ENCODE assay signal across 26 cellular contexts in the genomic region with DNA sequence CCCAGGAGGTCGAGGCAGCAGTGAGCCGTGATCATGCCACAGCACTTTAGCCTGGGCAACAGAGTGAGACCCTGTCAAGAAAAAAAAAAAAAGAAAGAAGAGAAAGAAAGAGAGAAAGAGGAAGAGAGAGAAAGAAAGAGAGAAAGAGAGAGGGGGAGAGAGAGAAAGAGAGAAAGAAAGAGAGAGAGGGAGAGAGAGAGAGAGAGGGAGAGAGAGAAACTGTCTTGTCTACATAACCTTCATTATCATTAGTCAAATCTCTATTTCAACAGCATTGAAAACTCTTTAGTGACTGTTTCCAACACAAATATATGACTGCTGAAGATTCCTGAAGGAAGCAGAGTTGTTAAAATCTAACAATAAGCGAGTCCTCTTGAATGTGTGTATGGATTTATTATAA.
DNase-seq lines count a peak whose midpoint lies in the region; ATAC-seq, FAIRE-seq and TF ChIP-seq lines count a peak whose summit lies in the region.
"Had no signal": no experiment of that assay in that cellular context is flagged by ENCODE, and none has a peak within 500 bp of the region (broad histone marks: within the 10 kb centered on the region; RNA-seq: fewer than 3 reads in every experiment).

No MANE protein-coding gene starts in this region.

- H4K8ac ChIP-seq in H1 (ENCODE audit: extremely low read depth, insufficient read depth, low read length): no peak overlapping the region

- H3K27ac ChIP-seq in H1 (ENCODE audit: low read depth, low read length): no peak overlapping the region
- H3K27ac ChIP-seq: BLaER1 had no signal

- H3K27ac Mint-ChIP-seq in WTC11: no peak overlapping the region
- H3K27ac Mint-ChIP-seq in activated CD8-positive, alpha-beta T cell treated with anti-CD3 and anti-CD28 coated beads for 36 hours: no peak overlapping the region
- H3K27ac Mint-ChIP-seq: CD14-positive monocyte; CD4-positive, alpha-beta memory T cell; CD4-positive, CD25-positive, alpha-beta regulatory T cell; CD8-positive, alpha-beta memory T cell had no signal

- TF ChIP-seq POLR2A in H1 (IDR thresholded peaks at IDR 0.05; ENCODE audit: control extremely low read depth in 1 of 2, low read depth in 2 of 2, low read length in 2 of 2): no peak

- no peak overlapping the region for H3K18ac ChIP-seq in H1 (ENCODE audit: extremely low read depth, low read length)

- no peak overlapping the region for H3K4me2 ChIP-seq in H1 (ENCODE audit: insufficient read depth in 1 of 2, low read depth in 2 of 2, low read length in 2 of 2)
- H3K4me2 ChIP-seq: BLaER1 had no signal

- H3K36me3 ChIP-seq in H1 (ENCODE audit: control insufficient read depth in 2 of 4, insufficient read depth in 4 of 4, low read length in 3 of 4): no peaks in the 10 kb centered on the region
- H3K36me3 ChIP-seq: BE2C, BLaER1 had no signal

- no peak for TF ChIP-seq RAD21 in H1 (IDR thresholded peaks at IDR 0.05 in 1 of 2, conservative IDR thresholded peaks at IDR 0.05 in 1 of 2; ENCODE audit: low read depth in 2 of 2, low read length in 2 of 2)

- POLR2A ChIA-PET in WTC11 (lab: Charles Lee): no interaction called here
- POLR2A ChIA-PET in H1 (lab: Charles Lee; ENCODE audit: partially characterized antibody): no interaction called here
- POLR2A ChIA-PET in activated CD8-positive, alpha-beta T cell treated with anti-CD3 and anti-CD28 coated beads for 36 hours (lab: Charles Lee): no interaction called here

- intact Hi-C loops in activated CD8-positive, alpha-beta T cell treated with anti-CD3 and anti-CD28 coated beads for 36 hours (cut with micrococcal nuclease): loop anchor here (5.0 kb wide), 1 partner anchor 1202 kb away; no protein-coding TSS in a partner anchor

- CTCF ChIA-PET in WTC11 (lab: Charles Lee): no interaction called here
- CTCF ChIA-PET in H1 (lab: Charles Lee; ENCODE audit: partially characterized antibody): interaction anchor here (0.9 to 1.4 kb wide), 2 partner anchors 13 to 295 kb away, joined by 3 read pairs; no protein-coding TSS in a partner anchor
- CTCF ChIA-PET in activated CD8-positive, alpha-beta T cell treated with anti-CD3 and anti-CD28 coated beads for 36 hours (lab: Charles Lee): no interaction called here

- H4K20me1 ChIP-seq in H1 (replicated peaks in 1 of 2; ENCODE audit: control insufficient read depth in 1 of 2, insufficient read depth in 2 of 2, low read length in 2 of 2): no peaks in the 10 kb centered on the region
- H4K20me1 ChIP-seq: BLaER1 had no signal

- no peak overlapping the region for H3K14ac ChIP-seq in H1 (ENCODE audit: insufficient read length)

- H3K27me3 ChIP-seq in H1 (replicated peaks in 1 of 4; ENCODE audit: control insufficient read depth in 3 of 4, extremely low read depth in 1 of 4, insufficient read depth in 3 of 4, low read length in 3 of 4): no peaks in the 10 kb centered on the region
- H3K27me3 ChIP-seq: BE2C, BLaER1 had no signal

- H2BK120ac ChIP-seq in H1 (replicated peaks; ENCODE audit: low read depth, low read length): no peak overlapping the region

- no peaks in the 10 kb centered on the region for H3K36me3 Mint-ChIP-seq in WTC11
- no peaks in the 10 kb centered on the region for H3K36me3 Mint-ChIP-seq in activated CD8-positive, alpha-beta T cell treated with anti-CD3 and anti-CD28 coated beads for 36 hours (ENCODE audit: low read depth)
- H3K36me3 Mint-ChIP-seq: CD14-positive monocyte; CD4-positive, alpha-beta memory T cell; CD4-positive, CD25-positive, alpha-beta regulatory T cell; CD8-positive, alpha-beta memory T cell had no signal

- no peak for TF ChIP-seq CTCF in WTC11 (IDR thresholded peaks at IDR 0.05)
- TF ChIP-seq CTCF in H1 (IDR thresholded peaks at IDR 0.05; ENCODE audit: control extremely low read depth in 1 of 3, insufficient read depth in 1 of 3, low read depth in 1 of 3, low read length in 3 of 3): no peak
- TF ChIP-seq CTCF in activated CD8-positive, alpha-beta T cell treated with anti-CD3 and anti-CD28 coated beads for 36 hours (IDR thresholded peaks at IDR 0.05): no peak

- TF ChIP-seq EP300 in H1 (IDR thresholded peaks at IDR 0.05; ENCODE audit: borderline replicate concordance in 1 of 2, low read depth in 2 of 2, low read length in 2 of 2): no peak

- no peak overlapping the region for H4K91ac ChIP-seq in H1 (replicated peaks; ENCODE audit: insufficient read length, low read length)

- no peaks in the 10 kb centered on the region for H3K9me3 ChIP-seq in H1 (ENCODE audit: insufficient read depth in 2 of 2, low read depth in 1 of 2, low read length in 1 of 2)
- H3K9me3 ChIP-seq: BE2C had no signal

- WGBS in H1 (ENCODE audit: extremely low coverage in 1 of 2, insufficient coverage in 1 of 2, insufficient read length in 1 of 2, insufficient replicate concordance in 2 of 2, low coverage in 1 of 2, low lambda C conversion rate in 2 of 2, missing lambda C conversion rate in 1 of 2), 2 experiments: 76% methylated on average over 2 of the region's 3 CpGs; no CpG with 5 or more reads in 1 of the 2 experiments

- H3K4me3 Mint-ChIP-seq in WTC11: no peak overlapping the region
- H3K4me3 Mint-ChIP-seq in activated CD8-positive, alpha-beta T cell treated with anti-CD3 and anti-CD28 coated beads for 36 hours: no peak overlapping the region
- H3K4me3 Mint-ChIP-seq: CD14-positive monocyte; CD4-positive, alpha-beta memory T cell; CD4-positive, CD25-positive, alpha-beta regulatory T cell; CD8-positive, alpha-beta memory T cell had no signal

- peak overlapping the region; percentile 21 for H3K56ac ChIP-seq in H1 (replicated peaks; ENCODE audit: insufficient read length, low read depth, low read length)

- peaks cover 0 to 14% of the 10 kb centered on the region in 2 experiments; a peak in 2 of 4 replicates for H3K79me2 ChIP-seq in H1 (ENCODE audit: control insufficient read depth in 1 of 2, insufficient read depth in 2 of 2, low read length in 2 of 2)

- H2BK5ac ChIP-seq in H1 (ENCODE audit: low read depth, low read length): no peak overlapping the region

- H4K5ac ChIP-seq in H1 (ENCODE audit: insufficient read length, low read depth, low read length): no peak overlapping the region

- no peaks in the 10 kb centered on the region for H3K9me3 Mint-ChIP-seq in WTC11
- no peaks in the 10 kb centered on the region for H3K9me3 Mint-ChIP-seq in activated CD8-positive, alpha-beta T cell treated with anti-CD3 and anti-CD28 coated beads for 36 hours
- H3K9me3 Mint-ChIP-seq: CD4-positive, alpha-beta memory T cell had no signal

- no peak overlapping the region for H2BK12ac ChIP-seq in H1 (ENCODE audit: low read depth, low read length)

- H3K23ac ChIP-seq in H1 (ENCODE audit: insufficient read length): no peak overlapping the region

- no peaks in the 10 kb centered on the region; the same call in 1 of the 2 replicates for H3K23me2 ChIP-seq in H1 (ENCODE audit: low read depth, low read length)

- no peak for FAIRE-seq in H1 (lab: Jason Lieb, UNC)
- FAIRE-seq: A204.1, GM12878, GM12892, GM18507 had no signal

- H3K4me3 ChIP-seq in H1 (ENCODE audit: extremely low read depth in 1 of 4, insufficient read depth in 2 of 4, low read depth in 3 of 4, low read length in 4 of 4): no peak overlapping the region
- H3K4me3 ChIP-seq: BLaER1, GM12878 had no signal

- peaks cover 51% of the 10 kb centered on the region for H3K4me1 Mint-ChIP-seq in WTC11
- no peaks in the 10 kb centered on the region for H3K4me1 Mint-ChIP-seq in activated CD8-positive, alpha-beta T cell treated with anti-CD3 and anti-CD28 coated beads for 36 hours (ENCODE audit: low read depth)
- H3K4me1 Mint-ChIP-seq: CD14-positive monocyte had no signal

- no peak overlapping the region for H3K9ac ChIP-seq in H1 (replicated peaks in 1 of 4; ENCODE audit: extremely low read depth in 1 of 4, low read depth in 3 of 4, low read length in 3 of 4)
- H3K9ac ChIP-seq: BLaER1 had no signal

- ATAC-seq in WTC11: no peak
- no peak for ATAC-seq in activated CD8-positive, alpha-beta T cell treated with anti-CD3 and anti-CD28 coated beads for 36 hours
- ATAC-seq: GM12878 had no signal

- H2BK15ac ChIP-seq in H1 (ENCODE audit: low read length): no peak overlapping the region

- H3K79me1 ChIP-seq in H1 (ENCODE audit: low read depth, low read length): no peaks in the 10 kb centered on the region

- no peak overlapping the region for H2AFZ ChIP-seq in H1 (ENCODE audit: low read length)

- DNase-seq in WTC11 (ENCODE audit: low spot score) (no peak), H1 (ENCODE audit: low read depth in 1 of 2, low spot score in 2 of 2) (no peak), GM19240 (ENCODE audit: insufficient read length, low spot score) (no peak), NCI-H146 (lab: John Stamatoyannopoulos, UW) (no peak)
- no peak for DNase-seq in activated CD8-positive, alpha-beta T cell treated with anti-CD3 and anti-CD28 coated beads for 36 hours
- DNase-seq: 8988T; ACHN; BE2C; C1 segment of cervical spinal cord; CD4-positive, alpha-beta memory T cell; CD4-positive, CD25-positive, alpha-beta regulatory T cell; CD8-positive, alpha-beta memory T cell; COR-L47; DMS 273 treated with DMSO at 0.1 percent for 48 hours; DMS153; DMS53; DMS79; DND-41; EL; GDM1 had no signal

- H3K4me1 ChIP-seq in H1 (replicated peaks in 1 of 4; ENCODE audit: control insufficient read depth in 3 of 4, insufficient read depth in 4 of 4, low read length in 3 of 4): peaks cover 0 to 13% (median 2%) of the 10 kb centered on the region in 4 experiments; a peak in 3 of 7 replicates

- no peak overlapping the region for H3K4ac ChIP-seq in H1 (replicated peaks; ENCODE audit: insufficient read length, low read depth, low read length)

- H3K27me3 Mint-ChIP-seq in WTC11 (ENCODE audit: low read depth): no peaks in the 10 kb centered on the region
- H3K27me3 Mint-ChIP-seq in activated CD8-positive, alpha-beta T cell treated with anti-CD3 and anti-CD28 coated beads for 36 hours: peaks cover 6% of the 10 kb centered on the region
- H3K27me3 Mint-ChIP-seq: CD4-positive, alpha-beta memory T cell had no signal

- H2AK5ac ChIP-seq in H1 (ENCODE audit: low read depth, low read length): no peak overlapping the region

- H2BK20ac ChIP-seq in H1 (ENCODE audit: low read length): no peak overlapping the region

TF ChIP-seq in WTC11, 78 proteins besides CTCF, POLR2A, EP300 and RAD21:
- TF ChIP-seq ZNF121 (CRISPR knock-in tag; IDR thresholded peaks at IDR 0.05) (peak; percentile 72), ZBTB21 (CRISPR knock-in tag; IDR thresholded peaks at IDR 0.05; ENCODE audit: borderline replicate concordance) (no peak)

TF ChIP-seq in H1, 55 proteins besides CTCF, POLR2A, EP300 and RAD21 (continues in another document):
- TF ChIP-seq NRF1 (IDR thresholded peaks at IDR 0.05; ENCODE audit: low read depth, low read length) (no peak), CTBP2 (IDR thresholded peaks at IDR 0.05; ENCODE audit: borderline replicate concordance, insufficient read depth, insufficient read length, low read length) (no peak), EZH2 (IDR thresholded peaks at IDR 0.05; ENCODE audit: low read depth, low read length, severe bottlenecking) (no peak), SIX5 (IDR thresholded peaks at IDR 0.05; ENCODE audit: low read depth, low read length) (no peak), RXRA (IDR thresholded peaks at IDR 0.05; ENCODE audit: insufficient read depth, low read depth, low read length) (no peak), JUND (IDR thresholded peaks at IDR 0.05; ENCODE audit: low read length) (no peak), CEBPB (IDR thresholded peaks at IDR 0.05; ENCODE audit: low read depth, low read length) (no peak), SAP30 (IDR thresholded peaks at IDR 0.05; ENCODE audit: insufficient read depth, insufficient replicate concordance, low read length) (no peak)
